ENCODE assay signal across 1 cellular context in the genomic region with DNA sequence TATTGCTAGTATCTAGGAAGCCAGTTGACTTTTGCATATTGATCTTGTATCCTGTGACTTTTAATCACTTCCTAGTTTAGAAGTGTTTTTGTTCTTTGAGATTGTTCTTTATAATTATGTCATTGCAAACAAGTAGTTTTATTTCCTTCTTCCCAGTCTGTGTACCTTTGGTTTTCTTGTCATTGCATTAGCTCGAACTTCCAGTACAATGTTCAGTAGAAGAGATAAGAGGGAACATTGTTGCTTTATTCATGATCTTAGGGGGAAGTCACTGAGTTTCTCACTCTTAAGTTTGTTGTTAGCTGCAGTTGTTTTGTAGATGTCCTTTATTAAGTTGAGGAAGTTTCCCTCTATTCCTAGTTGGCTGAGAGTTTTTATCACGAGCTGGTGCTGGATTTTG.
TF ChIP-seq lines count a peak whose summit lies in the region.

No MANE protein-coding gene starts in this region.

TF ChIP-seq in SK-N-SH treated with all-trans-retinoic acid at 6 μM for 48 hours, 23 proteins besides CTCF, POLR2A, EP300 and RAD21 (continued from another document):
- TF ChIP-seq BACH2 (CRISPR knock-in tag; IDR thresholded peaks at IDR 0.05; ENCODE audit: borderline replicate concordance) (no peak), ZNF8 (CRISPR knock-in tag; IDR thresholded peaks at IDR 0.05) (no peak), RARB (CRISPR knock-in tag; IDR thresholded peaks at IDR 0.05) (no peak)
TF ChIP-seq in SK-N-SH treated with all-trans-retinoic acid at 6 μM for 48 hours: peak in this region for 0.
